1 cellular context compared by ENCODE assay signal in genomic region chr17:2621241-2621640, GRCh38.
TF ChIP-seq lines count a peak whose summit lies in the region.

No MANE protein-coding gene starts in this region.

TF ChIP-seq in HepG2, 621 proteins besides CTCF, POLR2A, EP300 and RAD21 (continued from another document):
- TF ChIP-seq MYPOP (CRISPR knock-in tag; IDR thresholded peaks at IDR 0.05): no peak
- no peak for TF ChIP-seq ZBTB2 (CRISPR knock-in tag; IDR thresholded peaks at IDR 0.05; ENCODE audit: low read depth)
- no peak for TF ChIP-seq YEATS2 (CRISPR knock-in tag; IDR thresholded peaks at IDR 0.05; ENCODE audit: borderline replicate concordance)
- no peak for TF ChIP-seq RARG (CRISPR knock-in tag; IDR thresholded peaks at IDR 0.05; ENCODE audit: low read depth)
- TF ChIP-seq SMAD1 (CRISPR knock-in tag; IDR thresholded peaks at IDR 0.05; ENCODE audit: borderline replicate concordance, low read depth): no peak
- no peak for TF ChIP-seq AFF4 (CRISPR knock-in tag; IDR thresholded peaks at IDR 0.05)
- no peak for TF ChIP-seq AHDC1 (CRISPR knock-in tag; IDR thresholded peaks at IDR 0.05; ENCODE audit: borderline replicate concordance)
- TF ChIP-seq CBX5 (CRISPR knock-in tag; IDR thresholded peaks at IDR 0.05; ENCODE audit: borderline replicate concordance): no peak
- no peak for TF ChIP-seq NCOA5 (CRISPR knock-in tag; IDR thresholded peaks at IDR 0.05)
- TF ChIP-seq BCL3 (CRISPR knock-in tag; IDR thresholded peaks at IDR 0.05): no peak
